8 cellular contexts compared by ENCODE assay signal in the genomic region with DNA sequence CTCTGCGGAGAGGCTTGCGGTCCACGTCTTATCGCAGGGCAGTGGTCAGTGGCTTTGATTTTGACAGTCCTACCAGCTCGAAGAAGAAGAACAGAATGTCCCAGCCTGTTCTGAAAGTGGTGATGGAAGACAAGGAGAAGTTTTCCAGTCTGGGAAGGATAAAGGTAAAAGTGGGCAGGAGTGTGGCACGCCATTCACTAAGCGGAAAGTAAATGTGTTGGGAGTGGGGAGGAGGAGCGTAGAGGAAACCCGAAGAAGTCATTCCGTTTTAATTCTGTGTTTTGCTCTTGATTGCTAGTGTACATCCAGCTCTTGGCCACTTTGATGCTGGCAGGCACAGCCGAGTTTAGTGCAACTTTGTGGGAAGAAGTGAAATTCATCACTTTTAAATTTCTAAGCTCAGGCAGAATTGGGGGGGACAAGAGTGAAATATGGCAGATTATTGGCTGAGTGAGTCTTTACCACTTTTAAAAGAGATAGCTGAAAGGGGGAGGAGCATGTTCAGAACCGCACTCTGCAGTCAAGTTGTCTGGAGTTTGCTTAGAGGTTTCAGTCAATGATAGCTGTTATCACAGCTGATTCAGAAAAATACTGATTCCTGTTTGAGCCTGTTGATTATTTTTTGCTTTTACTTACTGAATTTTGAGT. TPM values are rescaled to one million over a fixed set of nuclear protein-coding genes. Genes with fewer than 3 reads are reported as not detected.
DNase-seq lines count a peak whose midpoint lies in the region; ATAC-seq, FAIRE-seq and TF ChIP-seq lines count a peak whose summit lies in the region.

No MANE protein-coding gene starts in this region.

- peak overlapping the region; percentile 78 for H3K4me3 ChIP-seq in Loucy (ENCODE audit: low read length, poor library complexity, severe bottlenecking)
- H3K4me3 ChIP-seq in dorsolateral prefrontal cortex = peak overlapping the region; percentile 42 to 78 (median 66)
- H3K4me3 ChIP-seq in muscle layer of colon (ENCODE audit: low read depth in 1 of 2, low read length in 2 of 2) = peak overlapping the region; percentile 77 to 94

- H3K9ac ChIP-seq in Loucy (ENCODE audit: low read depth, low read length, poor library complexity, severe bottlenecking) (no peak overlapping the region), muscle layer of colon (ENCODE audit: low read length) (peak overlapping the region; percentile 55)

- TF ChIP-seq POLR2A in H54 (IDR thresholded peaks at IDR 0.05; ENCODE audit: low read depth, low read length) = no peak

- no peaks in the 10 kb centered on the region for H4K20me1 ChIP-seq in Loucy (ENCODE audit: insufficient read depth, low read length, poor library complexity, severe bottlenecking)

- peak overlapping the region; percentile 59; the same call in 1 of the 2 replicates for H2AFZ ChIP-seq in Loucy (ENCODE audit: low read length)

- H3K27me3 ChIP-seq in Loucy (ENCODE audit: insufficient read depth, low read length, poor library complexity, severe bottlenecking) = peaks cover 13% of the 10 kb centered on the region
- peaks cover 0 to 55% (median 14%) of the 10 kb centered on the region in 45 donors for H3K27me3 ChIP-seq in dorsolateral prefrontal cortex
- no peaks in the 10 kb centered on the region for H3K27me3 ChIP-seq in muscle layer of colon (ENCODE audit: control insufficient read depth in 1 of 2, insufficient read depth in 2 of 2, low read length in 2 of 2)

- intact Hi-C loops in dorsolateral prefrontal cortex (cut with DNase I) = loop anchor here in 1 of 2 donors (10.0 kb wide), 1 partner anchor 112 kb away; no protein-coding TSS in a partner anchor

- TF ChIP-seq CTCF in Loucy (conservative IDR thresholded peaks at IDR 0.05; ENCODE audit: low read length) (no peak), dorsolateral prefrontal cortex (IDR thresholded peaks at IDR 0.05 in 54 of 56, conservative IDR thresholded peaks at IDR 0.05 in 2 of 56; ENCODE audit: low read depth in 1 of 56, partially characterized antibody in 56 of 56) (no peak)

- ATAC-seq in HG03045 (IDR thresholded peaks at IDR 0.05; ENCODE audit: unreplicated experiment) = no peak

- H3K4me1 ChIP-seq in Loucy (ENCODE audit: insufficient read depth, low read length, poor library complexity, severe bottlenecking) (peaks cover 4% of the 10 kb centered on the region), muscle layer of colon (ENCODE audit: insufficient read depth, low read length) (peaks cover 20% of the 10 kb centered on the region)

- H3K9me3 ChIP-seq in Loucy (ENCODE audit: insufficient read depth, low read depth, low read length) (no peaks in the 10 kb centered on the region), muscle layer of colon (ENCODE audit: low read length) (no peaks in the 10 kb centered on the region)

- no peaks in the 10 kb centered on the region for H3K79me2 ChIP-seq in Loucy (ENCODE audit: insufficient read depth, low read length)

- H3K27ac ChIP-seq in dorsolateral prefrontal cortex (peak overlapping the region in 33 of 59 donors; percentile 5 to 77 (median 57)), muscle layer of colon (ENCODE audit: low read depth, low read length) (peak overlapping the region; percentile 94)

- no peaks in the 10 kb centered on the region for H3K9me2 ChIP-seq in Loucy (replicated peaks; ENCODE audit: low read depth, low read length)

- peak overlapping the region; percentile 70 for H3K4me2 ChIP-seq in Loucy (ENCODE audit: low read depth, low read length, poor library complexity, severe bottlenecking)

- H3F3A ChIP-seq in Loucy (ENCODE audit: low read depth) = no peaks in the 10 kb centered on the region; the same call in 1 of the 2 replicates

- H3K36me3 ChIP-seq in Loucy (ENCODE audit: insufficient read depth, low read length) (no peaks in the 10 kb centered on the region), muscle layer of colon (ENCODE audit: insufficient read depth, low read length) (no peaks in the 10 kb centered on the region)

- DNase-seq in AG08396 (ENCODE audit: low spot score) = peak; percentile 39
- DNase-seq in dorsolateral prefrontal cortex = no peak
- no peak for DNase-seq in NCI-H1694 treated with DMSO at 0.1 percent for 48 hours (lab: John Stamatoyannopoulos, UW)
- no peak for DNase-seq in H54 (ENCODE audit: insufficient read length, low spot score)
- DNase-seq in MV-4-11 (lab: John Stamatoyannopoulos, UW) = no peak

- FAIRE-seq in H54 (lab: Jason Lieb, UNC) = no peak

RNA-seq across cellular contexts. Expression of gene ARHGEF26, which starts 1.8 kb away (rescaled TPM):
- 10 to 100 TPM; 11.4 to 65.2 (median 22.1) TPM for total RNA-seq in dorsolateral prefrontal cortex
